ENCODE assay signal across 8 cellular contexts in the genomic region with DNA sequence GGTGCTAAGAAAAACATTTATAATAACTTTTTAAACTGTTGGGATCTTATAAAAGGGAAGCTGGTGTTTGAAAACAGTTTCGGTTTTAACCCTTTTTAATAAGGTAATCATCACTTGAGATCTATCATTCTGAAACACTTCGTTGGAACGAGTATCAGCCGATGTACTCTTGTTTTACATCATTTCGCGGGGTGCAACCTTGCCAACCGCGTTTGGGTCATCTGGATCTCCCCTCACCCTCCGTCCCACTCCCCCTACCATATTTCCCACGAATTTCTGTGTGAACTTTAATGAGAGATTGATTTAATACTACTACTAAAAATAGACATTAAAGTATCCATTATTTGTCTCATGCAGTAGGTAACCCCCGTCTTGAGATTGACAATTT. TPM values are rescaled to one million over a fixed set of nuclear protein-coding genes. Genes with fewer than 3 reads are reported as not detected.
DNase-seq lines count a peak whose midpoint lies in the region; ATAC-seq and TF ChIP-seq lines count a peak whose summit lies in the region.

No MANE protein-coding gene starts in this region.

- no peaks in the 10 kb centered on the region for H3K27me3 ChIP-seq in Loucy (ENCODE audit: insufficient read depth, low read length, poor library complexity, severe bottlenecking)
- H3K27me3 ChIP-seq in kidney epithelial cell (ENCODE audit: control insufficient read depth, insufficient read depth, low read length) = no peaks in the 10 kb centered on the region

- H3K4me2 ChIP-seq in Loucy (ENCODE audit: low read depth, low read length, poor library complexity, severe bottlenecking) = peak overlapping the region; percentile 93

- peaks cover 55% of the 10 kb centered on the region for H4K20me1 ChIP-seq in Loucy (ENCODE audit: insufficient read depth, low read length, poor library complexity, severe bottlenecking)

- peaks cover 8% of the 10 kb centered on the region; the same call in 1 of the 2 replicates for H3K4me1 ChIP-seq in ES-I3 (ENCODE audit: insufficient read depth, low read length)
- H3K4me1 ChIP-seq in Loucy (ENCODE audit: insufficient read depth, low read length, poor library complexity, severe bottlenecking) = peaks cover 52% of the 10 kb centered on the region

- no peak for ATAC-seq in stimulated activated naive CD8-positive, alpha-beta T cell treated with anti-CD3 and anti-CD28 coated beads, Interleukin-15, Interleukin-2, amounts not matched to agents 100 U/mL and 50 U/mL, for 24 hours
- ATAC-seq in HG03108 (IDR thresholded peaks at IDR 0.05; ENCODE audit: unreplicated experiment) = no peak

- H3K9me2 ChIP-seq in Loucy (replicated peaks; ENCODE audit: low read depth, low read length) = no peaks in the 10 kb centered on the region

- TF ChIP-seq CTCF in Loucy (conservative IDR thresholded peaks at IDR 0.05; ENCODE audit: low read length) (no peak), kidney epithelial cell (IDR thresholded peaks at IDR 0.05; ENCODE audit: insufficient read depth, low read length, poor library complexity, severe bottlenecking) (no peak)

- no peaks in the 10 kb centered on the region for H3K27me3 Mint-ChIP-seq in activated naive CD8-positive, alpha-beta T cell

- peak overlapping the region; percentile 99 for H3K4me3 Mint-ChIP-seq in activated naive CD8-positive, alpha-beta T cell

- H3K9me3 Mint-ChIP-seq in activated naive CD8-positive, alpha-beta T cell (ENCODE audit: low read depth) = no peaks in the 10 kb centered on the region

- H3K36me3 Mint-ChIP-seq in activated naive CD8-positive, alpha-beta T cell = peaks cover 2% of the 10 kb centered on the region

- H3K4me1 Mint-ChIP-seq in activated naive CD8-positive, alpha-beta T cell (ENCODE audit: low read depth) = peaks cover 63% of the 10 kb centered on the region

- H2AFZ ChIP-seq in Loucy (ENCODE audit: low read length) = no peak overlapping the region

- no peaks in the 10 kb centered on the region for H3K9me3 ChIP-seq in ES-I3 (ENCODE audit: control insufficient read depth, insufficient read depth, low read length)
- H3K9me3 ChIP-seq in Loucy (ENCODE audit: insufficient read depth, low read depth, low read length) = no peaks in the 10 kb centered on the region

- peak overlapping the region; percentile 99 for H3K27ac Mint-ChIP-seq in activated naive CD8-positive, alpha-beta T cell

- peaks cover 65% of the 10 kb centered on the region for H3K79me2 ChIP-seq in Loucy (ENCODE audit: insufficient read depth, low read length)

- 0 out of 2 replicates have a peak, but pooled peaks cover 2% of the 10 kb centered on the region for H3F3A ChIP-seq in Loucy (ENCODE audit: low read depth)

- peak overlapping the region; percentile 71 for H3K9ac ChIP-seq in ES-I3 (ENCODE audit: low read depth, low read length)
- H3K9ac ChIP-seq in Loucy (ENCODE audit: low read depth, low read length, poor library complexity, severe bottlenecking) = peak overlapping the region; percentile 97

- DNase-seq in kidney epithelial cell (ENCODE audit: low read depth) = no peak
- DNase-seq in stimulated activated naive CD8-positive, alpha-beta T cell treated with anti-CD3 and anti-CD28 coated beads, Interleukin-15, Interleukin-2, amounts not matched to agents 100 U/mL and 50 U/mL, for 24 hours = peak; percentile 42
- DNase-seq in activated CD4-positive, CD25-positive, alpha-beta regulatory T cell treated with anti-CD3 and anti-CD28 coated beads, Interleukin-2, amount 50 U/mL, for 72 hours = no peak
- DNase-seq in NCI-H187 (lab: John Stamatoyannopoulos, UW) = no peak

- peak overlapping the region; percentile 98 for H3K4me3 ChIP-seq in Loucy (ENCODE audit: low read length, poor library complexity, severe bottlenecking)
- peak overlapping the region; percentile 60 for H3K4me3 ChIP-seq in kidney epithelial cell (ENCODE audit: low read depth, low read length)

- H3K36me3 ChIP-seq in ES-I3 (ENCODE audit: insufficient read depth, low read length) (no peaks in the 10 kb centered on the region), Loucy (ENCODE audit: insufficient read depth, low read length) (no peaks in the 10 kb centered on the region), kidney epithelial cell (ENCODE audit: control insufficient read depth, insufficient read depth, low read length) (no peaks in the 10 kb centered on the region)

RNA-seq across cellular contexts. Expression of gene CREB1, which starts 1.3 kb away (rescaled TPM):
- 54.5 and 54.8 TPM in 2 replicates for total RNA-seq in kidney epithelial cell
